ENCODE assay signal across 13 cellular contexts in the genomic region with DNA sequence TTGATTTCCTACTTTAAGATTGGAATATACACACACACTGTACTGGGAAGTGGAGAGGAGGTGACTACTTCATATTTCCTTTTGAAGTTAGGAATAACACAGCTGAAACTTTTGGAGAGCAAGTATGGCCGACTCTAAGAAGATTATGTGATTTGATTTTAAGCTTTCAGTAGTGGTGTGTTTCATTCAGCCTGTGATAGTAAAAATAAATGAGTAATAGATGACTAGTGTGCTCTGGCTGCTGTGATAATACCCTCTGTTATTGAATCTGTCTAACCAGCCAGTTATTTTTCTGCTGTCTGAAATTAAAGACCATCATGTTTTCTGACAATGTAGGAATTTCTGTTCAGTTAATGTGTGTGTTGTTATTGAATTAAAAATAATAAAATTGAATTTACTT. TPM values are rescaled to one million over a fixed set of nuclear protein-coding genes. Genes with fewer than 3 reads are reported as not detected.
DNase-seq lines count a peak whose midpoint lies in the region; TF ChIP-seq lines count a peak whose summit lies in the region.
"Had no signal": no experiment of that assay in that cellular context is flagged by ENCODE, and none has a peak within 500 bp of the region (broad histone marks: within the 10 kb centered on the region; RNA-seq: fewer than 3 reads in every experiment).

No MANE protein-coding gene starts in this region.

- peak overlapping the region; percentile 43; the same call in 1 of the 2 replicates for H3K4me3 Mint-ChIP-seq in HFFc6
- H3K4me3 Mint-ChIP-seq: CD4-positive, CD25-positive, alpha-beta regulatory T cell; WTC11 had no signal

- TF ChIP-seq CTCF in HFFc6 (IDR thresholded peaks at IDR 0.05) (no peak), foreskin fibroblast (IDR thresholded peaks at IDR 0.05; ENCODE audit: low read depth, low read length) (no peak), smooth muscle cell (IDR thresholded peaks at IDR 0.05; ENCODE audit: borderline replicate concordance, insufficient read depth, poor library complexity, severe bottlenecking) (no peak)

- no peaks in the 10 kb centered on the region for H3K27me3 ChIP-seq in smooth muscle cell (ENCODE audit: low read depth)

- H2AFZ ChIP-seq in smooth muscle cell (ENCODE audit: low read depth) = no peak overlapping the region
- H2AFZ ChIP-seq: PC-9 had no signal

- H3K4me1 Mint-ChIP-seq in HFFc6 (ENCODE audit: low read depth) = peaks cover 69% of the 10 kb centered on the region
- H3K4me1 Mint-ChIP-seq: CD4-positive, CD25-positive, alpha-beta regulatory T cell; WTC11 had no signal

- H3K9me3 ChIP-seq in smooth muscle cell (replicated peaks; ENCODE audit: low read depth) = no peaks in the 10 kb centered on the region

- no peaks in the 10 kb centered on the region for H3K9me3 Mint-ChIP-seq in HFFc6
- H3K9me3 Mint-ChIP-seq: CD4-positive, CD25-positive, alpha-beta regulatory T cell; WTC11 had no signal

- no peak overlapping the region for H3K9ac ChIP-seq in smooth muscle cell (ENCODE audit: low read depth)

- peaks cover 27% of the 10 kb centered on the region for H3K4me1 ChIP-seq in smooth muscle cell (ENCODE audit: low read depth)

- H3F3A ChIP-seq in smooth muscle cell (ENCODE audit: low read depth) = peaks cover 18% of the 10 kb centered on the region

- DNase-seq in HFFc6 (peak; percentile 68), amniotic epithelial cell (ENCODE audit: low read depth) (peak; percentile 63), foreskin fibroblast (peak; percentile 44 to 75), smooth muscle cell (lab: John Stamatoyannopoulos, UW; ENCODE audit: unreplicated experiment) (no peak), AG08396 (ENCODE audit: low spot score) (no peak), head of caudate nucleus (no peak), NCI-H526 treated with DMSO at 0.1 percent for 48 hours (lab: John Stamatoyannopoulos, UW) (no peak)
- DNase-seq: activated effector memory CD4-positive, alpha-beta T cell treated with anti-CD3 and anti-CD28 coated beads, Interleukin-2, amount 50 U/mL, for 16 hours; CD4-positive, CD25-positive, alpha-beta regulatory T cell; NCI-H1930; NCI-H524 treated with DMSO at 0.1 percent for 48 hours; PC-9 had no signal

- H3K27ac ChIP-seq in smooth muscle cell (ENCODE audit: low read depth) = peak overlapping the region; percentile 97
- H3K27ac ChIP-seq: PC-9 had no signal

- H3K27ac Mint-ChIP-seq in HFFc6 = peak overlapping the region; percentile 69
- H3K27ac Mint-ChIP-seq: CD4-positive, CD25-positive, alpha-beta regulatory T cell; WTC11 had no signal

- H3K36me3 Mint-ChIP-seq in HFFc6 (ENCODE audit: low read depth) = peaks cover 18% of the 10 kb centered on the region
- H3K36me3 Mint-ChIP-seq: CD4-positive, CD25-positive, alpha-beta regulatory T cell had no signal

- H3K79me2 ChIP-seq in smooth muscle cell (ENCODE audit: low read depth) = peaks cover 45% of the 10 kb centered on the region

- peak overlapping the region; percentile 76 for H3K4me2 ChIP-seq in smooth muscle cell
- H3K4me2 ChIP-seq: PC-9 had no signal

- H3K4me3 ChIP-seq in foreskin fibroblast (ENCODE audit: low read depth in 1 of 2, low read length in 2 of 2) (no peak overlapping the region), smooth muscle cell (no peak overlapping the region)
- H3K4me3 ChIP-seq: PC-9 had no signal

- H3K27me3 Mint-ChIP-seq in HFFc6 (ENCODE audit: insufficient read depth) = no peaks in the 10 kb centered on the region; the same call in none of the 2 replicates
- H3K27me3 Mint-ChIP-seq: CD4-positive, CD25-positive, alpha-beta regulatory T cell had no signal

- 18% methylated on average over 1 of the region's 1 CpG for WGBS in smooth muscle cell (ENCODE audit: low lambda C conversion rate)

- H3K36me3 ChIP-seq in smooth muscle cell (ENCODE audit: low read depth) = peaks cover 8% of the 10 kb centered on the region

- H4K20me1 ChIP-seq in smooth muscle cell (ENCODE audit: low read depth) = peaks cover 46% of the 10 kb centered on the region

- intact Hi-C loops in head of caudate nucleus (cut with DNase I) = no loop called here

RNA-seq across cellular contexts. Expression of gene CTTNBP2NL, which starts 48.3 kb away (rescaled TPM):
- 10 to 100 TPM; 71.9 to 80.8 (median 76.5) TPM for total RNA-seq in HFFc6 (2021; fragmentation: NEBNext Ultra II Directional; extraction: Animal tissue kit (Norgen Biotek cat#: 25700))
- total RNA-seq in smooth muscle cell = 19.7 and 22.0 TPM in 2 replicates
- polyA plus RNA-seq in smooth muscle cell = 10.4 and 24.5 TPM in 2 replicates

Comparison
In these comparisons a context has a peak if more than half of its experiments do, and no peak if none do; other contexts are left out.
1. DNase-seq: peak in HFFc6 (single experiment), amniotic epithelial cell (single experiment) and foreskin fibroblast (2 of 2); none in smooth muscle cell (single experiment), AG08396 (single experiment), head of caudate nucleus (0 of 42) and NCI-H526 treated with DMSO at 0.1 percent for 48 hours (single experiment).